ENCODE assay signal across 1 cellular context in genomic region chr3:115819785-115820384, GRCh38.
TF ChIP-seq lines count a peak whose summit lies in the region.

No MANE protein-coding gene starts in this region.

TF ChIP-seq in HepG2, 621 proteins besides CTCF, POLR2A, EP300 and RAD21 (continued from another document and continues in another):
- TF ChIP-seq, protein P1, sequence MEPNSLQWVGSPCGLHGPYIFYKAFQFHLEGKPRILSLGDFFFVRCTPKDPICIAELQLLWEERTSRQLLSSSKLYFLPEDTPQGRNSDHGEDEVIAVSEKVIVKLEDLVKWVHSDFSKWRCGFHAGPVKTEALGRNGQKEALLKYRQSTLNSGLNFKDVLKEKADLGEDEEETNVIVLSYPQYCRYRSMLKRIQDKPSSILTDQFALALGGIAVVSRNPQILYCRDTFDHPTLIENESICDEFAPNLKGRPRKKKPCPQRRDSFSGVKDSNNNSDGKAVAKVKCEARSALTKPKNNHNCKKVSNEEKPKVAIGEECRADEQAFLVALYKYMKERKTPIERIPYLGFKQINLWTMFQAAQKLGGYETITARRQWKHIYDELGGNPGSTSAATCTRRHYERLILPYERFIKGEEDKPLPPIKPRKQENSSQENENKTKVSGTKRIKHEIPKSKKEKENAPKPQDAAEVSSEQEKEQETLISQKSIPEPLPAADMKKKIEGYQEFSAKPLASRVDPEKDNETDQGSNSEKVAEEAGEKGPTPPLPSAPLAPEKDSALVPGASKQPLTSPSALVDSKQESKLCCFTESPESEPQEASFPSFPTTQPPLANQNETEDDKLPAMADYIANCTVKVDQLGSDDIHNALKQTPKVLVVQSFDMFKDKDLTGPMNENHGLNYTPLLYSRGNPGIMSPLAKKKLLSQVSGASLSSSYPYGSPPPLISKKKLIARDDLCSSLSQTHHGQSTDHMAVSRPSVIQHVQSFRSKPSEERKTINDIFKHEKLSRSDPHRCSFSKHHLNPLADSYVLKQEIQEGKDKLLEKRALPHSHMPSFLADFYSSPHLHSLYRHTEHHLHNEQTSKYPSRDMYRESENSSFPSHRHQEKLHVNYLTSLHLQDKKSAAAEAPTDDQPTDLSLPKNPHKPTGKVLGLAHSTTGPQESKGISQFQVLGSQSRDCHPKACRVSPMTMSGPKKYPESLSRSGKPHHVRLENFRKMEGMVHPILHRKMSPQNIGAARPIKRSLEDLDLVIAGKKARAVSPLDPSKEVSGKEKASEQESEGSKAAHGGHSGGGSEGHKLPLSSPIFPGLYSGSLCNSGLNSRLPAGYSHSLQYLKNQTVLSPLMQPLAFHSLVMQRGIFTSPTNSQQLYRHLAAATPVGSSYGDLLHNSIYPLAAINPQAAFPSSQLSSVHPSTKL (CRISPR knock-in tag; IDR thresholded peaks at IDR 0.05): peak; percentile 61
- TF ChIP-seq IRF2 (CRISPR knock-in tag; IDR thresholded peaks at IDR 0.05): peak; percentile 53; the same call in 1 of the 2 replicates
- TF ChIP-seq, protein P2, sequence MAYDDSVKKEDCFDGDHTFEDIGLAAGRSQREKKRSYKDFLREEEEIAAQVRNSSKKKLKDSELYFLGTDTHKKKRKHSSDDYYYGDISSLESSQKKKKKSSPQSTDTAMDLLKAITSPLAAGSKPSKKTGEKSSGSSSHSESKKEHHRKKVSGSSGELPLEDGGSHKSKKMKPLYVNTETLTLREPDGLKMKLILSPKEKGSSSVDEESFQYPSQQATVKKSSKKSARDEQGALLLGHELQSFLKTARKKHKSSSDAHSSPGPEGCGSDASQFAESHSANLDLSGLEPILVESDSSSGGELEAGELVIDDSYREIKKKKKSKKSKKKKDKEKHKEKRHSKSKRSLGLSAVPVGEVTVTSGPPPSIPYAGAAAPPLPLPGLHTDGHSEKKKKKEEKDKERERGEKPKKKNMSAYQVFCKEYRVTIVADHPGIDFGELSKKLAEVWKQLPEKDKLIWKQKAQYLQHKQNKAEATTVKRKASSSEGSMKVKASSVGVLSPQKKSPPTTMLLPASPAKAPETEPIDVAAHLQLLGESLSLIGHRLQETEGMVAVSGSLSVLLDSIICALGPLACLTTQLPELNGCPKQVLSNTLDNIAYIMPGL (CRISPR knock-in tag; IDR thresholded peaks at IDR 0.05; ENCODE audit: borderline replicate concordance in 1 of 2, low read depth in 1 of 2): peak; percentile 65 to 75; a peak in 3 of 4 replicates
- TF ChIP-seq NCOA2 (CRISPR knock-in tag; IDR thresholded peaks at IDR 0.05): 0 out of 2 replicates have a peak, but pooled peaks have one; percentile 18
- TF ChIP-seq ELF3 (CRISPR knock-in tag; IDR thresholded peaks at IDR 0.05): 0 out of 2 replicates have a peak, but pooled peaks have one; percentile 39
- no peak for TF ChIP-seq NFE2L1 (CRISPR knock-in tag; IDR thresholded peaks at IDR 0.05; ENCODE audit: borderline replicate concordance)
- TF ChIP-seq SMC3 (IDR thresholded peaks at IDR 0.05; ENCODE audit: low read length): peak; percentile 97
- no peak for TF ChIP-seq ZBTB49 (CRISPR knock-in tag; IDR thresholded peaks at IDR 0.05; ENCODE audit: borderline replicate concordance)
- 0 out of 2 replicates have a peak, but pooled peaks have one; percentile 21 for TF ChIP-seq SAP130 (CRISPR knock-in tag; IDR thresholded peaks at IDR 0.05; ENCODE audit: low read depth)
- TF ChIP-seq, protein P3, sequence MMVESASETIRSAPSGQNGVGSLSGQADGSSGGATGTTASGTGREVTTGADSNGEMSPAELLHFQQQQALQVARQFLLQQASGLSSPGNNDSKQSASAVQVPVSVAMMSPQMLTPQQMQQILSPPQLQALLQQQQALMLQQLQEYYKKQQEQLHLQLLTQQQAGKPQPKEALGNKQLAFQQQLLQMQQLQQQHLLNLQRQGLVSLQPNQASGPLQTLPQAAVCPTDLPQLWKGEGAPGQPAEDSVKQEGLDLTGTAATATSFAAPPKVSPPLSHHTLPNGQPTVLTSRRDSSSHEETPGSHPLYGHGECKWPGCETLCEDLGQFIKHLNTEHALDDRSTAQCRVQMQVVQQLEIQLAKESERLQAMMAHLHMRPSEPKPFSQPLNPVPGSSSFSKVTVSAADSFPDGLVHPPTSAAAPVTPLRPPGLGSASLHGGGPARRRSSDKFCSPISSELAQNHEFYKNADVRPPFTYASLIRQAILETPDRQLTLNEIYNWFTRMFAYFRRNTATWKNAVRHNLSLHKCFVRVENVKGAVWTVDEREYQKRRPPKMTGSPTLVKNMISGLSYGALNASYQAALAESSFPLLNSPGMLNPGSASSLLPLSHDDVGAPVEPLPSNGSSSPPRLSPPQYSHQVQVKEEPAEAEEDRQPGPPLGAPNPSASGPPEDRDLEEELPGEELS (CRISPR knock-in tag; IDR thresholded peaks at IDR 0.05): peak; percentile 33; the same call in 1 of the 2 replicates
- no peak for TF ChIP-seq FOXP1 (IDR thresholded peaks at IDR 0.05)
- TF ChIP-seq FOXP1 (CRISPR knock-in tag; IDR thresholded peaks at IDR 0.05): peak; percentile 60; the same call in 1 of the 2 replicates
- TF ChIP-seq ZMYM4 (CRISPR knock-in tag; IDR thresholded peaks at IDR 0.05): 0 out of 2 replicates have a peak, but pooled peaks have one; percentile 21
- TF ChIP-seq, protein P4, sequence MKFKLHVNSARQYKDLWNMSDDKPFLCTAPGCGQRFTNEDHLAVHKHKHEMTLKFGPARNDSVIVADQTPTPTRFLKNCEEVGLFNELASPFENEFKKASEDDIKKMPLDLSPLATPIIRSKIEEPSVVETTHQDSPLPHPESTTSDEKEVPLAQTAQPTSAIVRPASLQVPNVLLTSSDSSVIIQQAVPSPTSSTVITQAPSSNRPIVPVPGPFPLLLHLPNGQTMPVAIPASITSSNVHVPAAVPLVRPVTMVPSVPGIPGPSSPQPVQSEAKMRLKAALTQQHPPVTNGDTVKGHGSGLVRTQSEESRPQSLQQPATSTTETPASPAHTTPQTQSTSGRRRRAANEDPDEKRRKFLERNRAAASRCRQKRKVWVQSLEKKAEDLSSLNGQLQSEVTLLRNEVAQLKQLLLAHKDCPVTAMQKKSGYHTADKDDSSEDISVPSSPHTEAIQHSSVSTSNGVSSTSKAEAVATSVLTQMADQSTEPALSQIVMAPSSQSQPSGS (CRISPR knock-in tag; IDR thresholded peaks at IDR 0.05): 0 out of 2 replicates have a peak, but pooled peaks have one; percentile 43
- no peak for TF ChIP-seq ZSCAN22 (CRISPR knock-in tag; IDR thresholded peaks at IDR 0.05)
- 0 out of 2 replicates have a peak, but pooled peaks have one; percentile 29 for TF ChIP-seq PPARG (CRISPR knock-in tag; conservative IDR thresholded peaks at IDR 0.05)
- TF ChIP-seq, protein P5, sequence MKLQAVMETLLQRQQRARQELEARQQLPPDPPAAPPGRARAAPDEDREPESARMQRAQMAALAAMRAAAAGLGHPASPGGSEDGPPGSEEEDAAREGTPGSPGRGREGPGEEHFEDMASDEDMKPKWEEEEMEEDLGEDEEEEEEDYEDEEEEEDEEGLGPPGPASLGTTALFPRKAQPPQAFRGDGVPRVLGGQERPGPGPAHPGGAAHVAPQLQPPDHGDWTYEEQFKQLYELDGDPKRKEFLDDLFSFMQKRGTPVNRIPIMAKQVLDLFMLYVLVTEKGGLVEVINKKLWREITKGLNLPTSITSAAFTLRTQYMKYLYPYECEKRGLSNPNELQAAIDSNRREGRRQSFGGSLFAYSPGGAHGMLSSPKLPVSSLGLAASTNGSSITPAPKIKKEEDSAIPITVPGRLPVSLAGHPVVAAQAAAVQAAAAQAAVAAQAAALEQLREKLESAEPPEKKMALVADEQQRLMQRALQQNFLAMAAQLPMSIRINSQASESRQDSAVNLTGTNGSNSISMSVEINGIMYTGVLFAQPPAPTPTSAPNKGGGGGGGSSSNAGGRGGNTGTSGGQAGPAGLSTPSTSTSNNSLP (IDR thresholded peaks at IDR 0.05; ENCODE audit: low read depth, low read length): peak; percentile 85
- peak; percentile 63; the same call in 1 of the 2 replicates for TF ChIP-seq MIXL1 (CRISPR knock-in tag; IDR thresholded peaks at IDR 0.05)
- TF ChIP-seq THAP11 (CRISPR knock-in tag; IDR thresholded peaks at IDR 0.05): 0 out of 2 replicates have a peak, but pooled peaks have one; percentile 39
- TF ChIP-seq, protein P6, sequence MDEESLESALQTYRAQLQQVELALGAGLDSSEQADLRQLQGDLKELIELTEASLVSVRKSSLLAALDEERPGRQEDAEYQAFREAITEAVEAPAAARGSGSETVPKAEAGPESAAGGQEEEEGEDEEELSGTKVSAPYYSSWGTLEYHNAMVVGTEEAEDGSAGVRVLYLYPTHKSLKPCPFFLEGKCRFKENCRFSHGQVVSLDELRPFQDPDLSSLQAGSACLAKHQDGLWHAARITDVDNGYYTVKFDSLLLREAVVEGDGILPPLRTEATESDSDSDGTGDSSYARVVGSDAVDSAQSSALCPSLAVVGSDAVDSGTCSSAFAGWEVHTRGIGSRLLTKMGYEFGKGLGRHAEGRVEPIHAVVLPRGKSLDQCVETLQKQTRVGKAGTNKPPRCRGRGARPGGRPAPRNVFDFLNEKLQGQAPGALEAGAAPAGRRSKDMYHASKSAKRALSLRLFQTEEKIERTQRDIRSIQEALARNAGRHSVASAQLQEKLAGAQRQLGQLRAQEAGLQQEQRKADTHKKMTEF (CRISPR knock-in tag; IDR thresholded peaks at IDR 0.05): 0 out of 2 replicates have a peak, but pooled peaks have one; percentile 20
- TF ChIP-seq, protein P7, sequence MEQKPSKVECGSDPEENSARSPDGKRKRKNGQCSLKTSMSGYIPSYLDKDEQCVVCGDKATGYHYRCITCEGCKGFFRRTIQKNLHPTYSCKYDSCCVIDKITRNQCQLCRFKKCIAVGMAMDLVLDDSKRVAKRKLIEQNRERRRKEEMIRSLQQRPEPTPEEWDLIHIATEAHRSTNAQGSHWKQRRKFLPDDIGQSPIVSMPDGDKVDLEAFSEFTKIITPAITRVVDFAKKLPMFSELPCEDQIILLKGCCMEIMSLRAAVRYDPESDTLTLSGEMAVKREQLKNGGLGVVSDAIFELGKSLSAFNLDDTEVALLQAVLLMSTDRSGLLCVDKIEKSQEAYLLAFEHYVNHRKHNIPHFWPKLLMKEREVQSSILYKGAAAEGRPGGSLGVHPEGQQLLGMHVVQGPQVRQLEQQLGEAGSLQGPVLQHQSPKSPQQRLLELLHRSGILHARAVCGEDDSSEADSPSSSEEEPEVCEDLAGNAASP (CRISPR knock-in tag; IDR thresholded peaks at IDR 0.05; ENCODE audit: borderline replicate concordance): 0 out of 2 replicates have a peak, but pooled peaks have one; percentile 28
- TF ChIP-seq, protein P8, sequence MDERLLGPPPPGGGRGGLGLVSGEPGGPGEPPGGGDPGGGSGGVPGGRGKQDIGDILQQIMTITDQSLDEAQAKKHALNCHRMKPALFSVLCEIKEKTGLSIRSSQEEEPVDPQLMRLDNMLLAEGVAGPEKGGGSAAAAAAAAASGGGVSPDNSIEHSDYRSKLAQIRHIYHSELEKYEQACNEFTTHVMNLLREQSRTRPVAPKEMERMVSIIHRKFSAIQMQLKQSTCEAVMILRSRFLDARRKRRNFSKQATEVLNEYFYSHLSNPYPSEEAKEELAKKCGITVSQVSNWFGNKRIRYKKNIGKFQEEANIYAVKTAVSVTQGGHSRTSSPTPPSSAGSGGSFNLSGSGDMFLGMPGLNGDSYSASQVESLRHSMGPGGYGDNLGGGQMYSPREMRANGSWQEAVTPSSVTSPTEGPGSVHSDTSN (CRISPR knock-in tag; IDR thresholded peaks at IDR 0.05): no peak
- no peak for TF ChIP-seq NR2F6 (IDR thresholded peaks at IDR 0.05)
- TF ChIP-seq NR2F6 (CRISPR knock-in tag; IDR thresholded peaks at IDR 0.05): 0 out of 2 replicates have a peak, but pooled peaks have one; percentile 23
- TF ChIP-seq CREBL2 (CRISPR knock-in tag; IDR thresholded peaks at IDR 0.05; ENCODE audit: borderline replicate concordance): no peak
- no peak for TF ChIP-seq ZNF230 (CRISPR knock-in tag; IDR thresholded peaks at IDR 0.05)
- TF ChIP-seq GATAD2A (CRISPR knock-in tag; IDR thresholded peaks at IDR 0.05): peak; percentile 75; the same call in 1 of the 2 replicates
- TF ChIP-seq, protein P9, sequence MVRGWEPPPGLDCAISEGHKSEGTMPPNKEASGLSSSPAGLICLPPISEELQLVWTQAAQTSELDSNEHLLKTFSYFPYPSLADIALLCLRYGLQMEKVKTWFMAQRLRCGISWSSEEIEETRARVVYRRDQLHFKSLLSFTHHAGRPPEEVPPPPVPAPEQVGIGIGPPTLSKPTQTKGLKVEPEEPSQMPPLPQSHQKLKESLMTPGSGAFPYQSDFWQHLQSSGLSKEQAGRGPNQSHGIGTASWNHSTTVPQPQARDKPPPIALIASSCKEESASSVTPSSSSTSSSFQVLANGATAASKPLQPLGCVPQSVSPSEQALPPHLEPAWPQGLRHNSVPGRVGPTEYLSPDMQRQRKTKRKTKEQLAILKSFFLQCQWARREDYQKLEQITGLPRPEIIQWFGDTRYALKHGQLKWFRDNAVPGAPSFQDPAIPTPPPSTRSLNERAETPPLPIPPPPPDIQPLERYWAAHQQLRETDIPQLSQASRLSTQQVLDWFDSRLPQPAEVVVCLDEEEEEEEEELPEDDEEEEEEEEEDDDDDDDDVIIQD (CRISPR knock-in tag; IDR thresholded peaks at IDR 0.05; ENCODE audit: low read depth): peak; percentile 63; the same call in 1 of the 2 replicates
- TF ChIP-seq, protein P10, sequence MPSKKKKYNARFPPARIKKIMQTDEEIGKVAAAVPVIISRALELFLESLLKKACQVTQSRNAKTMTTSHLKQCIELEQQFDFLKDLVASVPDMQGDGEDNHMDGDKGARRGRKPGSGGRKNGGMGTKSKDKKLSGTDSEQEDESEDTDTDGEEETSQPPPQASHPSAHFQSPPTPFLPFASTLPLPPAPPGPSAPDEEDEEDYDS (CRISPR knock-in tag; IDR thresholded peaks at IDR 0.05): peak; percentile 58; the same call in 1 of the 2 replicates
- 0 out of 2 replicates have a peak, but pooled peaks have one; percentile 40 for TF ChIP-seq KAT8 (CRISPR knock-in tag; IDR thresholded peaks at IDR 0.05)
- no peak for TF ChIP-seq ZNF547 (CRISPR knock-in tag; IDR thresholded peaks at IDR 0.05)
- no peak for TF ChIP-seq ZNF570 (CRISPR knock-in tag; IDR thresholded peaks at IDR 0.05; ENCODE audit: borderline replicate concordance)
- peak; percentile 58; the same call in 1 of the 2 replicates for TF ChIP-seq MIER3 (CRISPR knock-in tag; IDR thresholded peaks at IDR 0.05; ENCODE audit: borderline replicate concordance)
- TF ChIP-seq CEBPG (CRISPR knock-in tag; IDR thresholded peaks at IDR 0.05): peak; percentile 23; the same call in 1 of the 2 replicates
- TF ChIP-seq FOXO1 (CRISPR knock-in tag; IDR thresholded peaks at IDR 0.05): peak; percentile 30; the same call in 1 of the 2 replicates
- peak; percentile 42 for TF ChIP-seq PHF5A (CRISPR knock-in tag; IDR thresholded peaks at IDR 0.05; ENCODE audit: low read depth, unreplicated experiment)
- TF ChIP-seq ZNF205 (CRISPR knock-in tag; IDR thresholded peaks at IDR 0.05): 0 out of 2 replicates have a peak, but pooled peaks have one; percentile 33
- peak; percentile 60 for TF ChIP-seq TEAD3 (CRISPR knock-in tag; optimal IDR thresholded peaks at IDR 0.05; ENCODE audit: borderline replicate concordance)
